Comparison of ENCODE assay signal across 1 cellular context in genomic region chr6:112286010-112286409, GRCh38.
TF ChIP-seq lines count a peak whose summit lies in the region.

No MANE protein-coding gene starts in this region.

TF ChIP-seq in SK-N-SH, 30 proteins besides CTCF, POLR2A, EP300 and RAD21 (continued from another document):
- no peak for TF ChIP-seq TAF1 (IDR thresholded peaks at IDR 0.05; ENCODE audit: borderline replicate concordance, low read depth, low read length)
- peak; percentile 97 for TF ChIP-seq RCOR1 (IDR thresholded peaks at IDR 0.05; ENCODE audit: low read length)
- no peak for TF ChIP-seq USF1 (IDR thresholded peaks at IDR 0.05; ENCODE audit: borderline replicate concordance, low read depth)
